18 cellular contexts compared by ENCODE assay signal in genomic region chr9:136242248-136242647, GRCh38. TPM values are rescaled to one million over a fixed set of nuclear protein-coding genes. Genes with fewer than 3 reads are reported as not detected.
A peak's percentile ranks its signal among the peaks of the same experiment; 100 is the strongest.
DNase-seq lines count a peak whose midpoint lies in the region; ATAC-seq, FAIRE-seq and TF ChIP-seq lines count a peak whose summit lies in the region.
"Had no signal": no experiment of that assay in that cellular context is flagged by ENCODE, and none has a peak within 500 bp of the region (broad histone marks: within the 10 kb centered on the region; RNA-seq: fewer than 3 reads in every experiment).

No MANE protein-coding gene starts in this region.

- no peak overlapping the region; a peak in 1 of 22 replicates for H3K27ac ChIP-seq in BLaER1 treated with 17β-estradiol and CSF1 and Interleukin-3, amounts not matched to agents 10 nM and 100 nM
- H3K27ac ChIP-seq in GM12878 (ENCODE audit: control insufficient read depth, insufficient read depth), result no peak overlapping the region
- no peak overlapping the region for H3K27ac ChIP-seq in tibial artery
- H3K27ac ChIP-seq: C4-2B, SJCRH30 had no signal

- H3K9me3 Mint-ChIP-seq in stimulated activated effector memory CD8-positive, alpha-beta T cell treated with anti-CD3 and anti-CD28 coated beads, Interleukin-12 subunit alpha, Interleukin-12 subunit beta, amount 100 ng/mL, for 72 hours, result no peaks in the 10 kb centered on the region

- peaks cover 0 to 42% (median 0%) of the 10 kb centered on the region in 11 experiments; a peak in 6 of 22 replicates for H3K27me3 ChIP-seq in BLaER1 treated with 17β-estradiol and CSF1 and Interleukin-3, amounts not matched to agents 10 nM and 100 nM
- H3K27me3 ChIP-seq in Loucy (ENCODE audit: insufficient read depth, low read length, poor library complexity, severe bottlenecking) (no peaks in the 10 kb centered on the region), GM12878 (replicated peaks in 1 of 2; ENCODE audit: control insufficient read depth in 2 of 2, insufficient read depth in 2 of 2, low read length in 1 of 2) (no peaks in the 10 kb centered on the region; a peak in 1 of 4 replicates), tibial artery (no peaks in the 10 kb centered on the region)

- peaks cover 0 to 18% (median 3%) of the 10 kb centered on the region in 11 experiments; a peak in 17 of 22 replicates for H3K36me3 ChIP-seq in BLaER1 treated with 17β-estradiol and CSF1 and Interleukin-3, amounts not matched to agents 10 nM and 100 nM
- H3K36me3 ChIP-seq in Loucy (ENCODE audit: insufficient read depth, low read length) (no peaks in the 10 kb centered on the region), GM12878 (ENCODE audit: control insufficient read depth in 2 of 2, insufficient read depth in 2 of 2, low read length in 1 of 2) (no peaks in the 10 kb centered on the region; a peak in 2 of 4 replicates), tibial artery (peaks cover 0 to 1% (median under 1%) of the 10 kb centered on the region in 3 donors)

- H3K4me3 ChIP-seq in BLaER1 treated with 17β-estradiol and CSF1 and Interleukin-3, amounts not matched to agents 10 nM and 100 nM, result no peak overlapping the region
- H3K4me3 ChIP-seq in Loucy (ENCODE audit: low read length, poor library complexity, severe bottlenecking) (peak overlapping the region; percentile 90), GM12878 (peak overlapping the region; percentile 80; the same call in 1 of the 2 replicates), tibial artery (no peak overlapping the region)
- H3K4me3 ChIP-seq: HAP-1, K562, SJCRH30 had no signal

- CTCF ChIA-PET in GM12878 (lab: Yijun Ruan, JAX), result interaction anchor here (0.7 to 3.2 kb wide), 5 partner anchors 16 to 41 kb away, joined by 4 to 30 read pairs (median 6); no protein-coding TSS in a partner anchor

- in situ Hi-C loops in GM12878 (cut with MboI), result no loop called here

- no peak for ATAC-seq in GM12878
- no peak for ATAC-seq in stimulated activated effector memory CD8-positive, alpha-beta T cell treated with anti-CD3 and anti-CD28 coated beads, Interleukin-12 subunit alpha, Interleukin-12 subunit beta, amount 100 ng/mL, for 72 hours
- no peak for ATAC-seq in GM18519 (IDR thresholded peaks at IDR 0.05; ENCODE audit: low FRiP score, unreplicated experiment)

- H2AFZ ChIP-seq in Loucy (ENCODE audit: low read length) (no peak overlapping the region), GM12878 (ENCODE audit: control insufficient read depth, low read depth, low read length) (no peak overlapping the region)

- TF ChIP-seq EP300 in GM12878 (IDR thresholded peaks at IDR 0.05; ENCODE audit: borderline replicate concordance in 1 of 2, control insufficient read depth in 1 of 2, low read depth in 2 of 2, low read length in 2 of 2), result no peak

- H3K9me3 ChIP-seq in BLaER1 treated with 17β-estradiol and CSF1 and Interleukin-3, amounts not matched to agents 10 nM and 100 nM (replicated peaks in 1 of 11), result no peaks in the 10 kb centered on the region
- no peaks in the 10 kb centered on the region for H3K9me3 ChIP-seq in Loucy (ENCODE audit: insufficient read depth, low read depth, low read length)
- no peaks in the 10 kb centered on the region for H3K9me3 ChIP-seq in GM12878 (replicated peaks; ENCODE audit: control insufficient read depth, insufficient read depth, low read length)
- H3K9me3 ChIP-seq in tibial artery, result no peaks in the 10 kb centered on the region
- H3K9me3 ChIP-seq: HAP-1, SJCRH30 had no signal

- whole genome bisulfite sequencing in GM12878 (ENCODE audit: insufficient coverage, insufficient replicate concordance, low lambda C conversion rate, missing lambda C conversion rate), result 74% methylated on average over 8 of the region's 8 CpGs

- peaks cover 50 to 83% (median 81%) of the 10 kb centered on the region in 11 experiments; a peak in 21 of 22 replicates for H4K20me1 ChIP-seq in BLaER1 treated with 17β-estradiol and CSF1 and Interleukin-3, amounts not matched to agents 10 nM and 100 nM
- H4K20me1 ChIP-seq in Loucy (ENCODE audit: insufficient read depth, low read length, poor library complexity, severe bottlenecking) (peaks cover 28% of the 10 kb centered on the region), GM12878 (ENCODE audit: control insufficient read depth, insufficient read depth) (peaks cover 4% of the 10 kb centered on the region; the same call in 1 of the 2 replicates)

- FAIRE-seq in GM12878 (lab: Jason Lieb, UNC), result no peak
- FAIRE-seq in H54 (lab: Jason Lieb, UNC), result no peak

- H3K4me2 ChIP-seq in BLaER1 treated with 17β-estradiol and CSF1 and Interleukin-3, amounts not matched to agents 10 nM and 100 nM, result peak overlapping the region; percentile 89 to 100 (median 95); a peak in 20 of 22 replicates
- H3K4me2 ChIP-seq in Loucy (ENCODE audit: low read depth, low read length, poor library complexity, severe bottlenecking) (peak overlapping the region; percentile 97), GM12878 (ENCODE audit: control insufficient read depth, insufficient read depth) (peak overlapping the region; percentile 64)

- POLR2A ChIA-PET in GM12878 (lab: Charles Lee), result no interaction called here

- H3K27ac Mint-ChIP-seq in stimulated activated effector memory CD8-positive, alpha-beta T cell treated with anti-CD3 and anti-CD28 coated beads, Interleukin-12 subunit alpha, Interleukin-12 subunit beta, amount 100 ng/mL, for 72 hours, result peak overlapping the region; percentile 52

- no peak for TF ChIP-seq RAD21 in GM12878 (IDR thresholded peaks at IDR 0.05; ENCODE audit: insufficient read depth, low read depth, low read length)

- TF ChIP-seq CTCF in Loucy (conservative IDR thresholded peaks at IDR 0.05; ENCODE audit: low read length) (no peak), GM12878 (IDR thresholded peaks at IDR 0.05 in 2 of 3, conservative IDR thresholded peaks at IDR 0.05 in 1 of 3; ENCODE audit: control insufficient read depth in 2 of 3, extremely low read depth in 1 of 3, insufficient read depth in 1 of 3, low read depth in 3 of 3, low read length in 3 of 3) (no peak), tibial artery (IDR thresholded peaks at IDR 0.05) (no peak)

- peaks cover 6% of the 10 kb centered on the region; the same call in 1 of the 2 replicates for H3F3A ChIP-seq in Loucy (ENCODE audit: low read depth)

- no peak for TF ChIP-seq POLR2A in GM12878 (IDR thresholded peaks at IDR 0.05; ENCODE audit: low read depth, low read length)
- TF ChIP-seq POLR2A in H54 (IDR thresholded peaks at IDR 0.05; ENCODE audit: low read depth, low read length), result no peak

- RAD21 ChIA-PET in GM12878 (lab: Charles Lee; ENCODE audit: unreplicated experiment), result no interaction called here

- no peaks in the 10 kb centered on the region for H3K9me2 ChIP-seq in Loucy (replicated peaks; ENCODE audit: low read depth, low read length)

- H3K4me1 ChIP-seq in BLaER1 treated with 17β-estradiol and CSF1 and Interleukin-3, amounts not matched to agents 10 nM and 100 nM, result peaks cover 81 to 95% (median 93%) of the 10 kb centered on the region in 10 experiments
- H3K4me1 ChIP-seq in Loucy (ENCODE audit: insufficient read depth, low read length, poor library complexity, severe bottlenecking), result peaks cover 73% of the 10 kb centered on the region
- H3K4me1 ChIP-seq in GM12878 (ENCODE audit: control insufficient read depth, insufficient read depth, low read length), result peaks cover 52% of the 10 kb centered on the region
- H3K4me1 ChIP-seq in tibial artery, result peaks cover 0 to 14% (median 9%) of the 10 kb centered on the region in 4 donors

- peaks cover 13% of the 10 kb centered on the region for H3K36me3 Mint-ChIP-seq in stimulated activated effector memory CD8-positive, alpha-beta T cell treated with anti-CD3 and anti-CD28 coated beads, Interleukin-12 subunit alpha, Interleukin-12 subunit beta, amount 100 ng/mL, for 72 hours

- no peak overlapping the region for H3K4me3 Mint-ChIP-seq in stimulated activated effector memory CD8-positive, alpha-beta T cell treated with anti-CD3 and anti-CD28 coated beads, Interleukin-12 subunit alpha, Interleukin-12 subunit beta, amount 100 ng/mL, for 72 hours

- peak overlapping the region in 4 of 11 experiments; percentile 49 to 88 (median 87); a peak in 5 of 22 replicates for H3K9ac ChIP-seq in BLaER1 treated with 17β-estradiol and CSF1 and Interleukin-3, amounts not matched to agents 10 nM and 100 nM
- H3K9ac ChIP-seq in Loucy (ENCODE audit: low read depth, low read length, poor library complexity, severe bottlenecking), result peak overlapping the region; percentile 75
- no peak overlapping the region for H3K9ac ChIP-seq in GM12878 (ENCODE audit: control insufficient read depth, insufficient read depth, low read length)

- H3K4me1 Mint-ChIP-seq in stimulated activated effector memory CD8-positive, alpha-beta T cell treated with anti-CD3 and anti-CD28 coated beads, Interleukin-12 subunit alpha, Interleukin-12 subunit beta, amount 100 ng/mL, for 72 hours, result peaks cover 58% of the 10 kb centered on the region

- intact Hi-C loops in GM12878 (cut with micrococcal nuclease; ENCODE audit: unreplicated experiment) (no loop called here), tibial artery (cut with DNase I; ENCODE audit: low total_unique reads) (loop anchor here (10.0 kb wide), 1 partner anchor 277 kb away; the partner anchor contains the start of gene UBAC1)

- peaks cover 79% of the 10 kb centered on the region for H3K79me2 ChIP-seq in Loucy (ENCODE audit: insufficient read depth, low read length)
- H3K79me2 ChIP-seq in GM12878 (ENCODE audit: control insufficient read depth, insufficient read depth, low read length), result peaks cover 69% of the 10 kb centered on the region

- SMC1A ChIA-PET in GM12878 (lab: Charles Lee; ENCODE audit: uncharacterized antibody, unreplicated experiment), result interaction anchor here (1.5 to 1.6 kb wide), 2 partner anchors 16 to 17 kb away, joined by 5 to 9 read pairs; no protein-coding TSS in a partner anchor

- DNase-seq in GM12878 (ENCODE audit: low read depth, low spot score) (no peak), tibial artery (no peak), H54 (ENCODE audit: insufficient read length, low spot score) (no peak)
- no peak for DNase-seq in stimulated activated effector memory CD8-positive, alpha-beta T cell treated with anti-CD3 and anti-CD28 coated beads, Interleukin-12 subunit alpha, Interleukin-12 subunit beta, amount 100 ng/mL, for 72 hours (ENCODE audit: low spot score in 2 of 2)
- DNase-seq: DMS79 treated with DMSO at 0.1 percent for 48 hours, NCI-H1417 treated with DMSO at 0.1 percent for 48 hours, NCI-H187 treated with DMSO at 0.1 percent for 48 hours, NCI-H2227 treated with DMSO at 0.1 percent for 48 hours, NCI-H510A treated with DMSO at 0.1 percent for 48 hours, NCI-H774, SJCRH30 had no signal

- BruUV-seq in GM12878 (replicated peaks; lab: Mats Ljungman, UMichigan), result no TSS peak

RNA-seq across cellular contexts. Expression of gene QSOX2, which starts 3.4 kb away (rescaled TPM):
- 31.6 and 38.4 TPM in 2 replicates for total RNA-seq in GM12878 (2013; cell fraction: nucleolus; rRNA removed)
- 9.0 and 10.1 TPM in 2 replicates for total RNA-seq in GM12878 (2014; rRNA removed)
- total RNA-seq in GM12878 (2014; rRNA removed; fragmentation: Illumina TruSeq; extraction: Trizol), result 7.1 and 7.8 TPM in 2 replicates
- 15.8 and 16.1 TPM in 2 replicates for total RNA-seq in GM12878 (2021)
- polyA plus RNA-seq in GM12878 (2011; ENCODE audit: low read depth), result 4.2 TPM
- 11.4 and 15.4 TPM in 2 replicates for polyA plus RNA-seq in GM12878 (2011; rRNA removed)
- 9.9 and 11.1 TPM in 2 replicates for polyA plus RNA-seq in GM12878 (2011; cell fraction: cytosol; rRNA removed)
- 51.1 and 55.5 TPM in 2 replicates for polyA plus RNA-seq in GM12878 (2011; cell fraction: nucleus; rRNA removed)
- 8.4 and 10.9 TPM in 2 replicates for polyA plus RNA-seq in GM12878 (2012)
- polyA plus RNA-seq in GM12878 (2014; fragmentation: Illumina TruSeq; extraction: Trizol), result 7.2 and 9.3 TPM in 2 replicates
- 1 to 10 TPM in 1 of 2 experiments, under 1 TPM in 1; 0.34 to 1.5 TPM for polyA plus RNA-seq in GM12878 (2014; fragmentation: Nextera tagmentation; extraction: Ambion mirVana)
- polyA plus RNA-seq in GM12878 (2014; rRNA removed), result 13.1 and 15.1 TPM in 2 replicates
- 1 to 10 TPM in 1 of 2 experiments, under 1 TPM in 1; 0.45 to 2.1 TPM for polyA plus RNA-seq in GM12878 (2016; fragmentation: Nextera tagmentation; extraction: Ambion mirVana)
- 8.7 and 10.6 TPM in 2 replicates for polyA minus RNA-seq in GM12878 (2011; rRNA and poly(A)+ RNA removed)
- polyA minus RNA-seq in GM12878 (2011; cell fraction: cytosol; rRNA and poly(A)+ RNA removed), result 3.5 and 4.1 TPM in 2 replicates
- 8.6 and 11.9 TPM in 2 replicates for polyA minus RNA-seq in GM12878 (2011; cell fraction: nucleus; rRNA and poly(A)+ RNA removed)

RNA-seq across cellular contexts. Expression of gene LHX3, which starts 37.3 kb away (rescaled TPM):
- total RNA-seq in GM12878 (2013; cell fraction: nucleolus; rRNA removed), result not detected in 2 replicates
- not detected in 2 replicates for total RNA-seq in GM12878 (2014; rRNA removed)
- not detected in 2 replicates for total RNA-seq in GM12878 (2014; rRNA removed; fragmentation: Illumina TruSeq; extraction: Trizol)
- total RNA-seq in GM12878 (2021), result not detected in 2 replicates
- not detected for polyA plus RNA-seq in GM12878 (2011; ENCODE audit: low read depth)
- polyA plus RNA-seq in GM12878 (2011; rRNA removed), result not detected in 2 replicates
- not detected in 2 replicates for polyA plus RNA-seq in GM12878 (2011; cell fraction: cytosol; rRNA removed)
- polyA plus RNA-seq in GM12878 (2011; cell fraction: nucleus; rRNA removed), result 0.06 TPM in 1 of 2 replicates, not detected in the other
- not detected in 2 replicates for polyA plus RNA-seq in GM12878 (2012)
- not detected in 2 replicates for polyA plus RNA-seq in GM12878 (2014; fragmentation: Illumina TruSeq; extraction: Trizol)
- polyA plus RNA-seq in GM12878 (2014; fragmentation: Nextera tagmentation; extraction: Ambion mirVana), result not detected
- not detected in 2 replicates for polyA plus RNA-seq in GM12878 (2014; rRNA removed)
- not detected for polyA plus RNA-seq in GM12878 (2016; fragmentation: Nextera tagmentation; extraction: Ambion mirVana)
- polyA minus RNA-seq in GM12878 (2011; rRNA and poly(A)+ RNA removed), result not detected in 2 replicates
- not detected in 2 replicates for polyA minus RNA-seq in GM12878 (2011; cell fraction: cytosol; rRNA and poly(A)+ RNA removed)
- polyA minus RNA-seq in GM12878 (2011; cell fraction: nucleus; rRNA and poly(A)+ RNA removed), result not detected in 2 replicates
- total RNA-seq: G401, SJCRH30 had no signal
- polyA plus RNA-seq: K562 had no signal

Comparison
In these comparisons a context has a peak if more than half of its experiments do, and no peak if none do; other contexts are left out.
1. H3K4me3 ChIP-seq: peak in Loucy (single experiment) and GM12878 (single experiment); none in BLaER1 treated with 17β-estradiol and CSF1 and Interleukin-3, amounts not matched to agents 10 nM and 100 nM (0 of 10) and tibial artery (0 of 2).
2. Peak in every context shown above with its lines, with median percentiles within 50 percentile points of each other: H3K4me2 ChIP-seq.